Comparison of ENCODE assay signal across 13 cellular contexts in genomic region chr10:92052088-92052487, GRCh38.
"Had no signal": no experiment of that assay in that cellular context is flagged by ENCODE, and none has a peak within 500 bp of the region (broad histone marks: within the 10 kb centered on the region; RNA-seq: fewer than 3 reads in every experiment).

No MANE protein-coding gene starts in this region.

- DNase-seq: activated CD4-positive, alpha-beta T cell treated with anti-CD3 and anti-CD28 coated beads, Interleukin-2, amount 10 ng/mL, durations not matched to agents 7 days and 5 days; activated CD8-positive, alpha-beta memory T cell treated with anti-CD3 and anti-CD28 coated beads for 24 hours; activated gamma-delta T cell treated with Interleukin-2 at 50 U/mL for 16 hours; activated naive CD8-positive, alpha-beta T cell treated with anti-CD3 and anti-CD28 coated beads for 36 hours; anterior cingulate cortex; brain microvascular endothelial cell; head of caudate nucleus; psoas muscle; T-helper 17 cell; testis had no signal

- H3K4me3 ChIP-seq: psoas muscle, testis had no signal

- H3K36me3 ChIP-seq: brain microvascular endothelial cell had no signal

- H3K36me3 Mint-ChIP-seq: natural killer cell treated with Interleukin-12 subunit alpha and Interleukin-12 subunit beta and Interleukin-15 and Interleukin-18, amount 100 ng/mL, for 72 hours had no signal

- H3K4me3 Mint-ChIP-seq: activated CD4-positive, alpha-beta T cell treated with anti-CD3 and anti-CD28 coated beads, Interleukin-2, amount 10 ng/mL, durations not matched to agents 7 days and 5 days; activated naive CD8-positive, alpha-beta T cell treated with anti-CD3 and anti-CD28 coated beads for 36 hours; natural killer cell treated with Interleukin-12 subunit alpha and Interleukin-12 subunit beta and Interleukin-15 and Interleukin-18, amount 100 ng/mL, for 72 hours; stimulated activated naive CD8-positive, alpha-beta T cell treated with anti-CD3 and anti-CD28 coated beads, Interleukin-15, Interleukin-2, amounts not matched to agents 100 ng/mL and 50 ng/mL, for 24 hours; T-helper 17 cell had no signal

- H3K27me3 ChIP-seq: brain microvascular endothelial cell, testis had no signal

- H3K27me3 Mint-ChIP-seq: activated CD4-positive, alpha-beta T cell treated with anti-CD3 and anti-CD28 coated beads, Interleukin-2, amount 10 ng/mL, durations not matched to agents 7 days and 5 days; activated naive CD8-positive, alpha-beta T cell treated with anti-CD3 and anti-CD28 coated beads for 36 hours; natural killer cell treated with Interleukin-12 subunit alpha and Interleukin-12 subunit beta and Interleukin-15 and Interleukin-18, amount 100 ng/mL, for 72 hours; stimulated activated naive CD8-positive, alpha-beta T cell treated with anti-CD3 and anti-CD28 coated beads, Interleukin-15, Interleukin-2, amounts not matched to agents 100 ng/mL and 50 ng/mL, for 24 hours; T-helper 17 cell had no signal

- H3K9me3 Mint-ChIP-seq: activated CD4-positive, alpha-beta T cell treated with anti-CD3 and anti-CD28 coated beads, Interleukin-2, amount 10 ng/mL, durations not matched to agents 7 days and 5 days; activated naive CD8-positive, alpha-beta T cell treated with anti-CD3 and anti-CD28 coated beads for 36 hours; natural killer cell treated with Interleukin-12 subunit alpha and Interleukin-12 subunit beta and Interleukin-15 and Interleukin-18, amount 100 ng/mL, for 72 hours; stimulated activated naive CD8-positive, alpha-beta T cell treated with anti-CD3 and anti-CD28 coated beads, Interleukin-15, Interleukin-2, amounts not matched to agents 100 ng/mL and 50 ng/mL, for 24 hours had no signal

- H3K27ac Mint-ChIP-seq: activated CD4-positive, alpha-beta T cell treated with anti-CD3 and anti-CD28 coated beads, Interleukin-2, amount 10 ng/mL, durations not matched to agents 7 days and 5 days; activated naive CD8-positive, alpha-beta T cell treated with anti-CD3 and anti-CD28 coated beads for 36 hours; natural killer cell treated with Interleukin-12 subunit alpha and Interleukin-12 subunit beta and Interleukin-15 and Interleukin-18, amount 100 ng/mL, for 72 hours; stimulated activated naive CD8-positive, alpha-beta T cell treated with anti-CD3 and anti-CD28 coated beads, Interleukin-15, Interleukin-2, amounts not matched to agents 100 ng/mL and 50 ng/mL, for 24 hours; T-helper 17 cell had no signal

- ATAC-seq: sciatic nerve, T-helper 17 cell had no signal
